In the genomic region with DNA sequence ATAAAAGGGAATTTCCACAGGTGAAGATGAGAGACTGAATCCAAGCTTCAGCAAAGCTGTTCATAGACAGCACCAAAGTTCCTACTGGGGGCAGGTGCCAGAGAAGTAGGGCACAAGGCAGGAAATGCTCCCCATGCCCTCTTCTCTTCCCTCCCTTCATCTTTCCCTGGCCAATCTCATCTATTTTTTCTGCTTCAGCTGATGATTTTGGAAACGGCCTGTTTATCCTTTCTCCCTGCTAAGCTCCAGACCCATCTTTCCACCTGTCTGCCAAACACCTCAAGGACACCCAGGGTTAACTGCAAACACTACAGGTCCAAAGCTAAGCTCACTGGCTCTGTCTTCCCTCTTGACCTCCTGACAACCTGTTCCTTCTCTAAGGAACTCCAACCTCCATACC, we compare ENCODE assay signal across 27 cellular contexts.
"Had no signal": no experiment of that assay in that cellular context is flagged by ENCODE, and none has a peak within 500 bp of the region (broad histone marks: within the 10 kb centered on the region; RNA-seq: fewer than 3 reads in every experiment).

No MANE protein-coding gene starts in this region.

- DNase-seq: stimulated activated CD4-positive, alpha-beta T cell treated with anti-CD3 and anti-CD28 coated beads, Interleukin-2, amount 100 ng/mL, for 48 hours; stimulated activated CD4-positive, alpha-beta T cell treated with anti-CD3 and anti-CD28 coated beads, Interleukin-4, amount 100 ng/mL, for 1 hour; stimulated activated CD4-positive, alpha-beta T cell treated with anti-CD3 and anti-CD28 coated beads, Interleukin-4, amount 100 ng/mL, for 24 hours; stimulated activated CD4-positive, alpha-beta T cell treated with anti-CD3 and anti-CD28 coated beads, Interleukin-4, amount 100 ng/mL, for 4 hours; stimulated activated CD8-positive, alpha-beta memory T cell treated with anti-CD3 and anti-CD28 coated beads, Interleukin-4, amount 100 ng/mL, for 48 hours; stimulated activated naive B cell treated with anti-CD40 and anti-IgM and Interleukin-4, amounts not matched to agents 10 μg/mL and 1 μg/mL and 100 μg/mL, for 72 hours; stimulated activated naive CD4-positive, alpha-beta T cell; stimulated activated naive CD4-positive, alpha-beta T cell treated with Interleukin-2 at 50 U/mL for 16 hours; stimulated activated naive CD8-positive, alpha-beta T cell treated with anti-CD3 and anti-CD28 coated beads, Interleukin-15, amount 100 ng/mL, for 72 hours; stimulated activated naive CD8-positive, alpha-beta T cell treated with anti-CD3 and anti-CD28 coated beads, Interleukin-15, Interleukin-2, amounts not matched to agents 100 U/mL and 50 U/mL, for 24 hours; stomach; testis; thyroid gland; tibial artery; transverse colon; trophoblast cell; upper lobe of left lung; upper lobe of right lung; uterus had no signal

- ATAC-seq: stimulated activated effector memory CD8-positive, alpha-beta T cell treated with anti-CD3 and anti-CD28 coated beads, Interleukin-12 subunit alpha, Interleukin-12 subunit beta, amount 100 ng/mL, for 72 hours; stimulated activated memory B cell treated with anti-CD40 and anti-IgM and Interleukin-4, amounts not matched to agents 10 μg/mL and 1 μg/mL and 100 μg/mL, for 72 hours; stimulated activated naive B cell treated with anti-CD40 and anti-IgM and Interleukin-4, amounts not matched to agents 10 μg/mL and 1 μg/mL and 100 μg/mL, for 72 hours; stimulated activated naive CD8-positive, alpha-beta T cell treated with anti-CD3 and anti-CD28 coated beads, Interleukin-15, amount 100 ng/mL, for 72 hours; stimulated activated naive CD8-positive, alpha-beta T cell treated with anti-CD3 and anti-CD28 coated beads, Interleukin-15, Interleukin-2, amounts not matched to agents 100 U/mL and 50 U/mL, for 24 hours; upper lobe of right lung had no signal

- H3K36me3 ChIP-seq: thoracic aorta, thyroid gland, tibial nerve, transverse colon, upper lobe of left lung, upper lobe of right lung, uterus, vagina had no signal

- H3K27me3 ChIP-seq: suprapubic skin, testis, thyroid gland, tibial artery, tibial nerve, transverse colon, upper lobe of left lung, upper lobe of right lung, uterus, vagina had no signal

- H3K9me3 Mint-ChIP-seq: stimulated activated effector memory CD8-positive, alpha-beta T cell treated with anti-CD3 and anti-CD28 coated beads, Interleukin-12 subunit alpha, Interleukin-12 subunit beta, amount 100 ng/mL, for 72 hours; stimulated activated memory B cell treated with anti-CD40 and anti-IgM and Interleukin-4, amounts not matched to agents 10 μg/mL and 1 μg/mL and 100 μg/mL, for 72 hours; stimulated activated naive B cell treated with anti-CD40 and anti-IgM and Interleukin-4, amounts not matched to agents 10 μg/mL and 1 μg/mL and 100 μg/mL, for 72 hours; stimulated activated naive CD8-positive, alpha-beta T cell treated with anti-CD3 and anti-CD28 coated beads, Interleukin-15, amount 100 ng/mL, for 72 hours; stimulated activated naive CD8-positive, alpha-beta T cell treated with anti-CD3 and anti-CD28 coated beads, Interleukin-15, Interleukin-2, amounts not matched to agents 100 ng/mL and 50 ng/mL, for 24 hours; type B pancreatic cell had no signal

- H3K36me3 Mint-ChIP-seq: stimulated activated effector memory CD8-positive, alpha-beta T cell treated with anti-CD3 and anti-CD28 coated beads, Interleukin-12 subunit alpha, Interleukin-12 subunit beta, amount 100 ng/mL, for 72 hours; stimulated activated memory B cell treated with anti-CD40 and anti-IgM and Interleukin-4, amounts not matched to agents 10 μg/mL and 1 μg/mL and 100 μg/mL, for 72 hours; stimulated activated naive B cell treated with anti-CD40 and anti-IgM and Interleukin-4, amounts not matched to agents 10 μg/mL and 1 μg/mL and 100 μg/mL, for 72 hours; type B pancreatic cell had no signal

- H3K4me1 ChIP-seq: suprapubic skin, tibial nerve, transverse colon, upper lobe of right lung, uterus, vagina had no signal

- H3K4me3 ChIP-seq: stomach, suprapubic skin, testis, thoracic aorta, thyroid gland, tibial artery, tibial nerve, transverse colon, upper lobe of left lung, upper lobe of right lung, uterus, vagina had no signal

- H3K9me3 ChIP-seq: stomach, suprapubic skin, testis, thoracic aorta, thyroid gland, tibial artery, tibial nerve, transverse colon, upper lobe of left lung, upper lobe of right lung, uterus, vagina had no signal

- H3K27ac ChIP-seq: stomach, suprapubic skin, testis, thoracic aorta, thyroid gland, tibial artery, tibial nerve, transverse colon, upper lobe of left lung, upper lobe of right lung, uterus, vagina had no signal

- H3K27ac Mint-ChIP-seq: stimulated activated effector memory CD8-positive, alpha-beta T cell treated with anti-CD3 and anti-CD28 coated beads, Interleukin-12 subunit alpha, Interleukin-12 subunit beta, amount 100 ng/mL, for 72 hours; stimulated activated memory B cell treated with anti-CD40 and anti-IgM and Interleukin-4, amounts not matched to agents 10 μg/mL and 1 μg/mL and 100 μg/mL, for 72 hours; stimulated activated naive B cell treated with anti-CD40 and anti-IgM and Interleukin-4, amounts not matched to agents 10 μg/mL and 1 μg/mL and 100 μg/mL, for 72 hours; stimulated activated naive CD8-positive, alpha-beta T cell treated with anti-CD3 and anti-CD28 coated beads, Interleukin-15, amount 100 ng/mL, for 72 hours; stimulated activated naive CD8-positive, alpha-beta T cell treated with anti-CD3 and anti-CD28 coated beads, Interleukin-15, Interleukin-2, amounts not matched to agents 100 ng/mL and 50 ng/mL, for 24 hours; type B pancreatic cell had no signal
